In genomic region chr9:21030389-21031035, GRCh38 we compare ENCODE assay signal across 8 cellular contexts. TPM values are rescaled to one million over a fixed set of nuclear protein-coding genes. Genes with fewer than 3 reads are reported as not detected.
DNase-seq lines count a peak whose midpoint lies in the region; ATAC-seq and TF ChIP-seq lines count a peak whose summit lies in the region.

No MANE protein-coding gene starts in this region.

- DNase-seq in T-cell, result peak in 2 of 34 experiments; percentile 4 to 16
- DNase-seq in fibroblast of mammary gland (ENCODE audit: low read depth), result peak; percentile 52
- no peak for DNase-seq in prostate gland (ENCODE audit: low spot score)
- DNase-seq in amniotic stem cell (lab: John Stamatoyannopoulos, UW), result no peak
- DNase-seq in posterior vena cava (ENCODE audit: low spot score), result no peak

- H3K9me3 Mint-ChIP-seq in T-cell, result no peaks in the 10 kb centered on the region

- H3K4me1 ChIP-seq in BLaER1 (peaks cover 14% of the 10 kb centered on the region), prostate gland (replicated peaks) (no peaks in the 10 kb centered on the region)

- H3K27me3 ChIP-seq in BLaER1 (no peaks in the 10 kb centered on the region), prostate gland (replicated peaks; ENCODE audit: insufficient read depth) (no peaks in the 10 kb centered on the region)

- H3K27ac ChIP-seq in BLaER1 (no peak overlapping the region), prostate gland (peak overlapping the region; percentile 66 to 72)

- peaks cover 22% of the 10 kb centered on the region for H3K36me3 Mint-ChIP-seq in T-cell

- 60% methylated on average over 5 of the region's 5 CpGs for WGBS in prostate gland

- ATAC-seq in GM18873 (IDR thresholded peaks at IDR 0.05; ENCODE audit: low FRiP score, unreplicated experiment) (peak; percentile 85), HG03066 (IDR thresholded peaks at IDR 0.05; ENCODE audit: low read depth, unreplicated experiment) (peak; percentile 51), T-cell (replicated peaks in 1 of 4) (peak; percentile 46 to 55 (median 52))

- H3K4me3 Mint-ChIP-seq in T-cell, result no peak overlapping the region

- CTCF ChIA-PET in T-cell (lab: Charles Lee), result interaction anchor here (0.6 to 1.1 kb wide), 8 partner anchors 19 to 408 kb away, joined by 3 to 4 read pairs (median 3); partner anchors contain the start of gene MLLT3 (in 1 of the 2)

- no peaks in the 10 kb centered on the region for H4K20me1 ChIP-seq in BLaER1

- POLR2A ChIA-PET in T-cell (lab: Charles Lee), result interaction anchor here (0.6 to 1.1 kb wide), 3 partner anchors 10 to 562 kb away, joined by 4 to 12 read pairs (median 5); no protein-coding TSS in a partner anchor

- H3K9me3 ChIP-seq in BLaER1 (no peaks in the 10 kb centered on the region), prostate gland (no peaks in the 10 kb centered on the region)

- H3K4me3 ChIP-seq in BLaER1, result peak overlapping the region; percentile 71
- peak overlapping the region; percentile 69 for H3K4me3 ChIP-seq in fibroblast of mammary gland (ENCODE audit: control insufficient read depth, low read depth, low read length)
- H3K4me3 ChIP-seq in prostate gland, result peak overlapping the region in 1 of 2 donors; percentile 49

- TF ChIP-seq CTCF in fibroblast of mammary gland (conservative IDR thresholded peaks at IDR 0.05; ENCODE audit: control insufficient read depth, insufficient read depth, low read depth, low read length), result no peak
- TF ChIP-seq CTCF in prostate gland (IDR thresholded peaks at IDR 0.05), result no peak

- H3K27me3 Mint-ChIP-seq in T-cell, result no peaks in the 10 kb centered on the region

- no peak for TF ChIP-seq POLR2A in prostate gland (IDR thresholded peaks at IDR 0.05)

- H3K27ac Mint-ChIP-seq in T-cell, result no peak overlapping the region

- H3K4me1 Mint-ChIP-seq in T-cell, result peaks cover 34 to 46% (median 37%) of the 10 kb centered on the region in 3 donors

- intact Hi-C loops in prostate gland (cut with DNase I), result loop anchor here (2.0 to 5.0 kb wide), 2 partner anchors 42 to 50 kb away; no protein-coding TSS in a partner anchor
- intact Hi-C loops in posterior vena cava (cut with DNase I), result loop anchor here in 1 of 2 donors (10.0 kb wide), 1 partner anchor 1396 kb away; no protein-coding TSS in a partner anchor

- H3K4me2 ChIP-seq in BLaER1, result peak overlapping the region; percentile 82

- H3K36me3 ChIP-seq in BLaER1 (peaks cover 7% of the 10 kb centered on the region; the same call in 1 of the 2 replicates), prostate gland (no peaks in the 10 kb centered on the region)

- H3K9ac ChIP-seq in BLaER1, result no peak overlapping the region

RNA-seq across cellular contexts. Expression of gene HACD4, which starts 0.9 kb away (rescaled TPM):
- 10 to 100 TPM in 3 of 5 donors, 1 to 10 TPM in 2; 8.9 to 11.8 (median 10.2) TPM for total RNA-seq in T-cell
- total RNA-seq in prostate gland, result 1 to 10 TPM; 2.4 to 3.1 TPM
- 1 to 10 TPM; 1.6 to 2.1 TPM for total RNA-seq in posterior vena cava

RNA-seq across cellular contexts. Expression of gene IFNB1, which starts 47.2 kb away (rescaled TPM):
- total RNA-seq in T-cell (not detected), prostate gland (not detected), posterior vena cava (not detected)
